Comparison of ENCODE assay signal across 18 cellular contexts in the genomic region with DNA sequence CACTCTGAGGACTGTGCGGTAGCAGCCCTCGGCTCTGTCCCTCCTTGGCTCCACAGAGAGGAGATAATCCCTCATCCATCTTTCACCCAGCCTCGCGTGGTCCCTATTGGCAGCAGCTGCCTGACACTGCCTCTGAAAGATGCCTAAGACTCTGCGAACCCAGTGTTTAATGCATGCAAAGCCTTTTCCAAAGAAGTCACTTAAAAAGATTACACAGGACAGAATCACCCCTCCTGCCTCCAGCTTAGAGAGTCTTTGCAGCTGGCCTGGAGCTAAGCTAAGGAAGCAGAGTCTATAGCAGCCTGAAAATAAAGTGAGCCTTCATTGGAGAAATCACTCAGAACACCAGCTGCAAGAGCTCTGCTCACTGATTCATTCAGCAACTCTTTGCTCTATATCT.
DNase-seq lines count a peak whose midpoint lies in the region; TF ChIP-seq lines count a peak whose summit lies in the region.
"Had no signal": no experiment of that assay in that cellular context is flagged by ENCODE, and none has a peak within 500 bp of the region (broad histone marks: within the 10 kb centered on the region; RNA-seq: fewer than 3 reads in every experiment).

No MANE protein-coding gene starts in this region.

- TF ChIP-seq CTCF in nephron (IDR thresholded peaks at IDR 0.05; ENCODE audit: unreplicated experiment in 3 of 3) (no peak), glutamatergic neuron (IDR thresholded peaks at IDR 0.05; ENCODE audit: partially characterized antibody, unreplicated experiment) (no peak), GM13976 (IDR thresholded peaks at IDR 0.05; ENCODE audit: borderline replicate concordance, control extremely low read depth, extremely low read depth, insufficient read depth, missing control alignments) (no peak)

- H3K4me1 Mint-ChIP-seq in nephron: peaks cover 36% of the 10 kb centered on the region
- peaks cover 15% of the 10 kb centered on the region for H3K4me1 Mint-ChIP-seq in glutamatergic neuron (ENCODE audit: low read depth, unreplicated experiment)
- H3K4me1 Mint-ChIP-seq: CD8-positive, alpha-beta memory T cell had no signal

- DNase-seq in Ammon's horn (ENCODE audit: low spot score): peak; percentile 43
- DNase-seq in NCI-H524 (lab: John Stamatoyannopoulos, UW): peak; percentile 87 to 97
- peak; percentile 72 for DNase-seq in ecto neural progenitor cell (ENCODE audit: low spot score)
- no peak for DNase-seq in activated CD8-positive, alpha-beta memory T cell treated with anti-CD3 and anti-CD28 coated beads, Interleukin-2, amount 50 U/mL, for 4 hours
- DNase-seq in glutamatergic neuron: no peak
- DNase-seq in GM13976 (ENCODE audit: low spot score): no peak
- no peak for DNase-seq in mucosa of gallbladder (ENCODE audit: low spot score)
- DNase-seq: C1 segment of cervical spinal cord; CD8-positive, alpha-beta memory T cell; DMS79 treated with DMSO at 0.1 percent for 48 hours; MM.1S; NCI-H1092; NCI-H146; NCI-H2029 treated with DMSO at 0.1 percent for 48 hours; NCI-H446 treated with DMSO at 0.1 percent for 48 hours; NCI-H774; SHP77 had no signal

- H3K36me3 Mint-ChIP-seq in nephron (ENCODE audit: low read depth) (no peaks in the 10 kb centered on the region), glutamatergic neuron (ENCODE audit: unreplicated experiment) (no peaks in the 10 kb centered on the region)
- H3K36me3 Mint-ChIP-seq: CD8-positive, alpha-beta memory T cell had no signal

- in situ Hi-C loops in GM13976 (cut with MboI; ENCODE audit: low sequenced_read_pairs, unreplicated experiment): no loop called here

- H3K4me3 Mint-ChIP-seq in nephron: no peak overlapping the region
- no peak overlapping the region for H3K4me3 Mint-ChIP-seq in glutamatergic neuron (ENCODE audit: unreplicated experiment)
- H3K4me3 Mint-ChIP-seq: CD8-positive, alpha-beta memory T cell had no signal

- peak overlapping the region; percentile 1 to 73 (median 61) for H3K27ac Mint-ChIP-seq in nephron
- no peak overlapping the region for H3K27ac Mint-ChIP-seq in glutamatergic neuron (ENCODE audit: unreplicated experiment)
- H3K27ac Mint-ChIP-seq: CD8-positive, alpha-beta memory T cell had no signal

- H3K9me3 Mint-ChIP-seq in nephron: no peaks in the 10 kb centered on the region
- H3K9me3 Mint-ChIP-seq in glutamatergic neuron (ENCODE audit: unreplicated experiment): peaks cover 5% of the 10 kb centered on the region

- H3K27me3 Mint-ChIP-seq in nephron (ENCODE audit: low read depth): peaks cover 20% of the 10 kb centered on the region
- H3K27me3 Mint-ChIP-seq in glutamatergic neuron (ENCODE audit: unreplicated experiment): peaks cover 1% of the 10 kb centered on the region

Comparison
In these comparisons a context has a peak if more than half of its experiments do, and no peak if none do; other contexts are left out.
1. DNase-seq: peak in Ammon's horn (single experiment), NCI-H524 (2 of 2) and ecto neural progenitor cell (single experiment); none in activated CD8-positive, alpha-beta memory T cell treated with anti-CD3 and anti-CD28 coated beads, Interleukin-2, amount 50 U/mL, for 4 hours (single experiment), glutamatergic neuron (single experiment), GM13976 (single experiment) and mucosa of gallbladder (single experiment).